Comparison of ENCODE assay signal across 30 cellular contexts in the genomic region with DNA sequence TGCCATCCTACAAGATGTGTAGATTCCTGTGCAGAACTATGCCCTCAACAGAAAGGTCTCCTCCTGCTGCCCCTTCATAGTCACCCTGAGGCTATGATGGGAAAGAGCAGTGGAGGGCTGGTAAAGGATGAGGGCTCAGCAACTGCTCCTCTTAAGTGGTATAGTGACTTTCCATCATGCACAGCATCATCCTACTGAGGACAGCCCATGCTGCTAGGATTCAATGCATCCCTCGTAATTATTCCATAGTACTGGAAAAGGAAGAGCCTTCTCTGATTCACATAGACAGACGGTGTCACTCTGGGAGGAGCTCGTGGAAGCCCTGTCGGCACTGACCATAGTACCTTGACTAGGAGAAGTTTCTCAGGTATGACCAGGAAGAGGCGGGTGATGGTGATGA.
"Had no signal": no experiment of that assay in that cellular context is flagged by ENCODE, and none has a peak within 500 bp of the region (broad histone marks: within the 10 kb centered on the region; RNA-seq: fewer than 3 reads in every experiment).

No MANE protein-coding gene starts in this region.

- H3K4me3 ChIP-seq: adrenal gland, ascending aorta, body of pancreas, breast epithelium, cardiac muscle cell had no signal

- H3K4me1 ChIP-seq: adrenal gland, ascending aorta, breast epithelium had no signal

- H3K9me3 ChIP-seq: adrenal gland, ascending aorta, body of pancreas, breast epithelium had no signal

- H3K27me3 ChIP-seq: adrenal gland, ascending aorta, body of pancreas, brain microvascular endothelial cell, breast epithelium, cardiac muscle cell had no signal

- H3K36me3 ChIP-seq: adrenal gland, ascending aorta, brain microvascular endothelial cell, breast epithelium, cardiac muscle cell had no signal

- H3K27ac ChIP-seq: adrenal gland, ascending aorta, body of pancreas, brain microvascular endothelial cell, breast epithelium, cardiac muscle cell had no signal

- DNase-seq: activated effector memory CD4-positive, alpha-beta T cell treated with anti-CD3 and anti-CD28 coated beads, Interleukin-2, amount 50 U/mL, for 16 hours; activated effector memory CD4-positive, alpha-beta T cell treated with Interleukin-2 at 50 U/mL for 16 hours; activated gamma-delta T cell; activated gamma-delta T cell treated with Interleukin-2 at 50 U/mL for 16 hours; activated naive CD4-positive, alpha-beta T cell; activated naive CD4-positive, alpha-beta T cell treated with anti-CD3 and anti-CD28 coated beads for 36 hours; activated naive CD4-positive, alpha-beta T cell treated with anti-CD3 and anti-CD28 coated beads, Interleukin-2, amount 10 ng/mL, durations not matched to agents 7 days and 5 days; activated naive CD4-positive, alpha-beta T cell treated with anti-CD3 and anti-CD28 coated beads, Interleukin-2, amount 50 U/mL, for 16 hours; activated naive CD4-positive, alpha-beta T cell treated with Interleukin-2 at 50 U/mL for 16 hours; activated naive CD8-positive, alpha-beta T cell treated with anti-CD3 and anti-CD28 coated beads for 36 hours; activated naive CD8-positive, alpha-beta T cell treated with anti-CD3 and anti-CD28 coated beads, Interleukin-2, amount 10 ng/mL, durations not matched to agents 7 days and 5 days; activated naive CD8-positive, alpha-beta T cell treated with anti-CD3 and anti-CD28 coated beads, Interleukin-2, amount 50 U/mL, for 24 hours; activated T-cell treated with anti-CD3 and anti-CD28 coated beads, Interleukin-2, amount 50 U/mL, for 1 hour; activated T-cell treated with anti-CD3 and anti-CD28 coated beads, Interleukin-2, amount 50 U/mL, for 24 hours; activated T-cell treated with anti-CD3 and anti-CD28 coated beads, Interleukin-2, amount 50 U/mL, for 4 hours; activated T-cell treated with anti-CD3 and anti-CD28 coated beads, Interleukin-2, amount 50 U/mL, for 48 hours; activated T-cell treated with anti-CD3 and anti-CD28 coated beads, Interleukin-2, amount 50 U/mL, for 72 hours; adrenal gland; amniotic stem cell; amygdala; anterior cingulate cortex; aorta; body of pancreas; brain microvascular endothelial cell; caudate nucleus; central memory CD4-positive, alpha-beta T cell; cerebellar nuclear complex had no signal
